Comparison of ENCODE assay signal across 14 cellular contexts in genomic region chr10:78250313-78251040, GRCh38.
DNase-seq lines count a peak whose midpoint lies in the region; ATAC-seq and TF ChIP-seq lines count a peak whose summit lies in the region.
"Had no signal": no experiment of that assay in that cellular context is flagged by ENCODE, and none has a peak within 500 bp of the region (broad histone marks: within the 10 kb centered on the region; RNA-seq: fewer than 3 reads in every experiment).

No MANE protein-coding gene starts in this region.

- H3K4me1 ChIP-seq in mucosa of descending colon (ENCODE audit: low read depth) = no peaks in the 10 kb centered on the region

- peak; percentile 42 for DNase-seq in CMK (ENCODE audit: low read depth)
- DNase-seq in KBM-7 = peak; percentile 86
- peak; percentile 71 for DNase-seq in SIG-M5 treated with dmso at 0.1 percent for 504 hours (lab: John Stamatoyannopoulos, UW; ENCODE audit: unreplicated experiment)
- DNase-seq in mucosa of descending colon = peak in 1 of 3 donors; percentile 8
- no peak for DNase-seq in COLO668 (lab: John Stamatoyannopoulos, UW; ENCODE audit: unreplicated experiment)
- no peak for DNase-seq in DMS153 treated with DMSO at 0.1 percent for 48 hours (lab: John Stamatoyannopoulos, UW; ENCODE audit: unreplicated experiment)
- no peak for DNase-seq in glomerular visceral epithelial cell (ENCODE audit: extremely low spot score)
- DNase-seq: activated naive CD4-positive, alpha-beta T cell treated with anti-CD3 and anti-CD28 coated beads for 36 hours; CD4-positive, alpha-beta T cell; MM.1S; NCI-H524; stimulated activated CD4-positive, alpha-beta T cell treated with anti-CD3 and anti-CD28 coated beads, Interleukin-4, amount 100 ng/mL, for 1 hour; stimulated activated naive CD4-positive, alpha-beta T cell had no signal

- intact Hi-C loops in mucosa of descending colon (cut with DNase I, micrococcal nuclease) = no loop called here

- in situ Hi-C loops in KBM-7 (cut with MboI; ENCODE audit: low pct_unique_long_range_greater_than_20kb, low sequenced_read_pairs) = no loop called here

- H3K4me3 ChIP-seq in mucosa of descending colon = no peak overlapping the region

- ATAC-seq in mucosa of descending colon (peak; percentile 35), HG02623 (IDR thresholded peaks at IDR 0.05; ENCODE audit: unreplicated experiment) (no peak)

- H3K36me3 ChIP-seq in mucosa of descending colon (ENCODE audit: low read depth) = no peaks in the 10 kb centered on the region

- TF ChIP-seq CTCF in mucosa of descending colon (IDR thresholded peaks at IDR 0.05) = no peak

- H3K9me3 ChIP-seq in mucosa of descending colon = no peaks in the 10 kb centered on the region

Comparison
In these comparisons a context has a peak if more than half of its experiments do, and no peak if none do; other contexts are left out.
1. DNase-seq: peak in CMK (single experiment), KBM-7 (single experiment) and SIG-M5 treated with dmso at 0.1 percent for 504 hours (single experiment); none in COLO668 (single experiment), DMS153 treated with DMSO at 0.1 percent for 48 hours (single experiment) and glomerular visceral epithelial cell (single experiment).